In the genomic region with DNA sequence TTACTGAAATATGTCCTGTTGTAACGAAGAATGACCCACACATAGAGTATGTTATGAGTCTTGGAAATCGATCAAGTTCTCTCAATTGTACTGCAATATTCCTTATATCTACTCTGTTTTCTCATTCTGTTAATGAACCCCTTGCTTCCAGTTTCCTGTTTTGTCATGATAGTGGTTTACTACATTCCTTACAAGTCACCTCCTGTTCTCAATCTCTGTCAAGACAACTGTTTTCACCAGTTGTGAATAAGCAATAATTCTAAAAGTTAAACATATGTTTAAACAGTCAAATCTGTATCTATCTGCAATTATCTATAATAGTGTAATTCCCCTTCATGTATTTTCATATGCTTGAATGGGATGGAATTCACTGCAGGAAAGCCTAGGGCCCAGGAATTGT, we compare ENCODE assay signal across 15 cellular contexts.
"Had no signal": no experiment of that assay in that cellular context is flagged by ENCODE, and none has a peak within 500 bp of the region (broad histone marks: within the 10 kb centered on the region; RNA-seq: fewer than 3 reads in every experiment).

No MANE protein-coding gene starts in this region.

- DNase-seq: activated CD4-positive, alpha-beta T cell treated with anti-CD3 and anti-CD28 coated beads for 4 hours; activated CD8-positive, alpha-beta T cell treated with anti-CD3 and anti-CD28 coated beads for 36 hours; activated naive CD4-positive, alpha-beta T cell treated with Interleukin-2 at 50 U/mL for 16 hours; immature natural killer cell; left colon; naive thymus-derived CD8-positive, alpha-beta T cell; right cardiac atrium; T-cell; T1000; tibial artery had no signal

- H3K36me3 ChIP-seq: tibial artery, vagina had no signal

- H3K9me3 ChIP-seq: tibial artery, vagina had no signal

- H3K4me2 ChIP-seq: smooth muscle cell had no signal

- H3K27ac ChIP-seq: tibial artery, vagina, VCaP had no signal

- H3K4me1 ChIP-seq: vagina had no signal

- H3K4me3 ChIP-seq: lung, smooth muscle cell, tibial artery, vagina had no signal

- ATAC-seq: activated CD8-positive, alpha-beta T cell treated with anti-CD3 and anti-CD28 coated beads for 36 hours; left colon; naive thymus-derived CD8-positive, alpha-beta T cell; right cardiac atrium; stimulated activated effector memory CD8-positive, alpha-beta T cell treated with anti-CD3 and anti-CD28 coated beads, Interleukin-12 subunit alpha, Interleukin-12 subunit beta, amount 100 ng/mL, for 72 hours; T-cell had no signal

- H3K27me3 ChIP-seq: tibial artery, vagina had no signal
